ENCODE assay signal across 19 cellular contexts in genomic region chr17:43768943-43769342, GRCh38. TPM values are rescaled to one million over a fixed set of nuclear protein-coding genes. Genes with fewer than 3 reads are reported as not detected.
DNase-seq lines count a peak whose midpoint lies in the region; ATAC-seq and TF ChIP-seq lines count a peak whose summit lies in the region.
"Had no signal": no experiment of that assay in that cellular context is flagged by ENCODE, and none has a peak within 500 bp of the region (broad histone marks: within the 10 kb centered on the region; RNA-seq: fewer than 3 reads in every experiment).

No MANE protein-coding gene starts in this region.

- H3K18ac ChIP-seq in neuronal stem cell (ENCODE audit: low read length): no peak overlapping the region

- DNase-seq in CD14-positive monocyte (ENCODE audit: low spot score): no peak
- DNase-seq in neuronal stem cell (ENCODE audit: low spot score): no peak
- DNase-seq in Caco-2: no peak
- DNase-seq in glutamatergic neuron: no peak
- DNase-seq: ACHN; Calu3; CD4-positive, alpha-beta T cell; DMS53; HFFc6; NCI-H1092 treated with DMSO at 0.1 percent for 48 hours; NCI-H1694; NCI-H2227 treated with DMSO at 0.1 percent for 48 hours; PC-9 had no signal

- no peak overlapping the region for H4K91ac ChIP-seq in neuronal stem cell (ENCODE audit: low read depth, low read length, poor library complexity)

- H2BK15ac ChIP-seq in neuronal stem cell (ENCODE audit: low read length): no peak overlapping the region

- H3K36me3 ChIP-seq in OCI-LY3 (replicated peaks; ENCODE audit: low read depth, low read length): peaks cover 13% of the 10 kb centered on the region
- H3K36me3 ChIP-seq in muscle layer of duodenum (ENCODE audit: control insufficient read depth in 1 of 2, insufficient read depth in 2 of 2, low read length in 2 of 2): peaks cover 48 to 56% of the 10 kb centered on the region in 2 donors
- H3K36me3 ChIP-seq in neuronal stem cell (replicated peaks in 1 of 2; ENCODE audit: control insufficient read depth in 2 of 2, insufficient read depth in 2 of 2, low read length in 2 of 2): peaks cover 22 to 39% of the 10 kb centered on the region in 2 donors
- H3K36me3 ChIP-seq in Caco-2 (ENCODE audit: control insufficient read depth, insufficient read depth, low read length): no peaks in the 10 kb centered on the region; the same call in 1 of the 2 replicates

- H3K9me3 ChIP-seq in OCI-LY3 (ENCODE audit: insufficient read depth, low read length) (no peaks in the 10 kb centered on the region), muscle layer of duodenum (ENCODE audit: control insufficient read depth in 1 of 2, low read length in 2 of 2) (no peaks in the 10 kb centered on the region), neuronal stem cell (replicated peaks in 1 of 2; ENCODE audit: control insufficient read depth in 2 of 2, insufficient read depth in 1 of 2, low read depth in 1 of 2, low read length in 2 of 2) (no peaks in the 10 kb centered on the region), Caco-2 (no peaks in the 10 kb centered on the region)

- no peak overlapping the region for H3K4me3 ChIP-seq in OCI-LY3 (ENCODE audit: low read length)
- no peak overlapping the region for H3K4me3 ChIP-seq in muscle layer of duodenum (ENCODE audit: low read depth in 1 of 2, low read length in 2 of 2)
- no peak overlapping the region for H3K4me3 ChIP-seq in neuronal stem cell (ENCODE audit: low read length in 2 of 2)
- no peak overlapping the region for H3K4me3 ChIP-seq in Caco-2 (ENCODE audit: low read depth, low read length)
- H3K4me3 ChIP-seq: PC-9 had no signal

- H3K27me3 ChIP-seq in OCI-LY3 (ENCODE audit: low read depth, low read length) (no peaks in the 10 kb centered on the region), muscle layer of duodenum (ENCODE audit: low read depth, low read length) (no peaks in the 10 kb centered on the region), neuronal stem cell (ENCODE audit: control insufficient read depth in 3 of 3, insufficient read depth in 3 of 3, low read depth in 1 of 3, low read length in 3 of 3) (no peaks in the 10 kb centered on the region), Caco-2 (replicated peaks; ENCODE audit: control insufficient read depth, insufficient read depth, low read length) (no peaks in the 10 kb centered on the region)

- H3K4me1 Mint-ChIP-seq in CD14-positive monocyte: peaks cover 89% of the 10 kb centered on the region
- peaks cover 88% of the 10 kb centered on the region for H3K4me1 Mint-ChIP-seq in dendritic cell treated with granulocyte-macrophage colony-stimulating factor and Interleukin-4, amounts not matched to agents 40 ng/mL and 50 ng/mL, for 4 days (ENCODE audit: low read depth)
- H3K4me1 Mint-ChIP-seq in Caco-2 (ENCODE audit: low read depth, unreplicated experiment): peaks cover 17% of the 10 kb centered on the region
- H3K4me1 Mint-ChIP-seq in glutamatergic neuron (ENCODE audit: low read depth, unreplicated experiment): no peaks in the 10 kb centered on the region

- intact Hi-C loops in CD14-positive monocyte (cut with micrococcal nuclease) (loop anchor here in 1 of 2 donors (5.0 kb wide), 1 partner anchor 187 kb away; no protein-coding TSS in a partner anchor), Caco-2 (cut with micrococcal nuclease; ENCODE audit: unreplicated experiment) (no loop called here)
- intact Hi-C loops in dendritic cell treated with granulocyte-macrophage colony-stimulating factor and Interleukin-4, amounts not matched to agents 40 ng/mL and 50 ng/mL, for 4 days (cut with micrococcal nuclease): no loop called here

- H3K27ac Mint-ChIP-seq in CD14-positive monocyte: peak overlapping the region in 6 of 7 donors; percentile 77 to 90 (median 84)
- H3K27ac Mint-ChIP-seq in dendritic cell treated with granulocyte-macrophage colony-stimulating factor and Interleukin-4, amounts not matched to agents 40 ng/mL and 50 ng/mL, for 4 days: peak overlapping the region; percentile 90
- no peak overlapping the region for H3K27ac Mint-ChIP-seq in Caco-2 (ENCODE audit: unreplicated experiment)
- H3K27ac Mint-ChIP-seq in glutamatergic neuron (ENCODE audit: unreplicated experiment): no peak overlapping the region
- H3K27ac Mint-ChIP-seq: CD4-positive, alpha-beta T cell; HFFc6 had no signal

- H3K4ac ChIP-seq in neuronal stem cell (ENCODE audit: low read length): no peak overlapping the region

- H2AFZ ChIP-seq in OCI-LY3 (ENCODE audit: low read depth, low read length) (no peak overlapping the region), neuronal stem cell (ENCODE audit: low read length) (no peak overlapping the region)
- H2AFZ ChIP-seq: PC-9 had no signal

- H4K20me1 ChIP-seq in OCI-LY3 (ENCODE audit: insufficient read depth, low read length): no peaks in the 10 kb centered on the region

- H2BK5ac ChIP-seq in neuronal stem cell (ENCODE audit: low read length): no peak overlapping the region

- no peak for ATAC-seq in GM18868 (IDR thresholded peaks at IDR 0.05; ENCODE audit: unreplicated experiment)

- H3K9me3 Mint-ChIP-seq in CD14-positive monocyte (peaks cover 0 to 2% (median 0%) of the 10 kb centered on the region in 7 donors), Caco-2 (ENCODE audit: unreplicated experiment) (no peaks in the 10 kb centered on the region), glutamatergic neuron (ENCODE audit: unreplicated experiment) (no peaks in the 10 kb centered on the region)
- H3K9me3 Mint-ChIP-seq in dendritic cell treated with granulocyte-macrophage colony-stimulating factor and Interleukin-4, amounts not matched to agents 40 ng/mL and 50 ng/mL, for 4 days: no peaks in the 10 kb centered on the region
- H3K9me3 Mint-ChIP-seq: CD4-positive, alpha-beta T cell; HFFc6 had no signal

- H3K79me2 ChIP-seq in OCI-LY3 (ENCODE audit: low read length): no peaks in the 10 kb centered on the region

- no peak overlapping the region for H3K14ac ChIP-seq in neuronal stem cell (ENCODE audit: low read length)

- no TSS peak for BruUV-seq in Caco-2 (replicated peaks; lab: Mats Ljungman, UMichigan)

- no peak overlapping the region for H2BK12ac ChIP-seq in neuronal stem cell (ENCODE audit: low read length)

- peak overlapping the region; percentile 53; the same call in 1 of the 2 replicates for H3K4me2 ChIP-seq in OCI-LY3 (ENCODE audit: low read length)
- no peak overlapping the region for H3K4me2 ChIP-seq in neuronal stem cell (ENCODE audit: insufficient read depth, low read length, poor library complexity, severe bottlenecking)
- H3K4me2 ChIP-seq: KMS-11, PC-9 had no signal

- TF ChIP-seq CTCF in CD14-positive monocyte (IDR thresholded peaks at IDR 0.05): no peak
- TF ChIP-seq CTCF in OCI-LY3 (IDR thresholded peaks at IDR 0.05; ENCODE audit: low read depth, low read length): no peak
- TF ChIP-seq CTCF in Caco-2 (IDR thresholded peaks at IDR 0.05; ENCODE audit: insufficient read depth in 1 of 2, low read depth in 1 of 2, low read length in 1 of 2, severe bottlenecking in 1 of 2, unreplicated experiment in 1 of 2): no peak
- no peak for TF ChIP-seq CTCF in glutamatergic neuron (IDR thresholded peaks at IDR 0.05; ENCODE audit: partially characterized antibody, unreplicated experiment)

- H3K9ac ChIP-seq in OCI-LY3 (ENCODE audit: low read length) (no peak overlapping the region), neuronal stem cell (ENCODE audit: low read depth, low read length, poor library complexity) (no peak overlapping the region)
- H3K9ac ChIP-seq: KMS-11 had no signal

- H3K27ac ChIP-seq in OCI-LY3 (ENCODE audit: low read length) (no peak overlapping the region), muscle layer of duodenum (ENCODE audit: low read length) (peak overlapping the region; percentile 52), neuronal stem cell (replicated peaks; ENCODE audit: low read length) (no peak overlapping the region)
- H3K27ac ChIP-seq: KMS-11, PC-9 had no signal

- no peaks in the 10 kb centered on the region for H3K27me3 Mint-ChIP-seq in CD14-positive monocyte (ENCODE audit: low read depth in 3 of 3)
- H3K27me3 Mint-ChIP-seq in dendritic cell treated with granulocyte-macrophage colony-stimulating factor and Interleukin-4, amounts not matched to agents 40 ng/mL and 50 ng/mL, for 4 days: no peaks in the 10 kb centered on the region
- H3K27me3 Mint-ChIP-seq in Caco-2 (ENCODE audit: insufficient read depth, unreplicated experiment): no peaks in the 10 kb centered on the region
- H3K27me3 Mint-ChIP-seq in glutamatergic neuron (ENCODE audit: unreplicated experiment): no peaks in the 10 kb centered on the region
- H3K27me3 Mint-ChIP-seq: CD4-positive, alpha-beta T cell had no signal

- POLR2A ChIA-PET in Caco-2 (lab: Charles Lee): no interaction called here

- peak overlapping the region in 1 of 2 donors; percentile 39 for H3K4me3 Mint-ChIP-seq in CD14-positive monocyte
- H3K4me3 Mint-ChIP-seq in dendritic cell treated with granulocyte-macrophage colony-stimulating factor and Interleukin-4, amounts not matched to agents 40 ng/mL and 50 ng/mL, for 4 days: peak overlapping the region; percentile 44
- H3K4me3 Mint-ChIP-seq in Caco-2 (ENCODE audit: unreplicated experiment): no peak overlapping the region
- no peak overlapping the region for H3K4me3 Mint-ChIP-seq in glutamatergic neuron (ENCODE audit: unreplicated experiment)
- H3K4me3 Mint-ChIP-seq: CD4-positive, alpha-beta T cell; HFFc6 had no signal

- no peak overlapping the region for H4K8ac ChIP-seq in neuronal stem cell (ENCODE audit: low read depth, low read length)

- H3K23ac ChIP-seq in neuronal stem cell (ENCODE audit: low read depth, low read length, poor library complexity): no peak overlapping the region

- CTCF ChIA-PET in Caco-2 (lab: Charles Lee): interaction anchor here (0.6 kb wide), 1 partner anchor 72 kb away, joined by 3 read pairs; no protein-coding TSS in a partner anchor

- H3K36me3 Mint-ChIP-seq in CD14-positive monocyte: peaks cover 44 to 59% of the 10 kb centered on the region in 2 donors
- H3K36me3 Mint-ChIP-seq in dendritic cell treated with granulocyte-macrophage colony-stimulating factor and Interleukin-4, amounts not matched to agents 40 ng/mL and 50 ng/mL, for 4 days (ENCODE audit: low read depth): peaks cover 94% of the 10 kb centered on the region
- peaks cover 74% of the 10 kb centered on the region for H3K36me3 Mint-ChIP-seq in Caco-2 (ENCODE audit: insufficient read depth, unreplicated experiment)
- H3K36me3 Mint-ChIP-seq in glutamatergic neuron (ENCODE audit: unreplicated experiment): no peaks in the 10 kb centered on the region

- H2BK120ac ChIP-seq in neuronal stem cell (ENCODE audit: low read depth, low read length): no peak overlapping the region

- WGBS in neuronal stem cell (ENCODE audit: extremely low coverage in 2 of 2, insufficient read length in 2 of 2, insufficient replicate concordance in 1 of 2), 2 donors: no CpG with 5 or more reads among the region's 7 CpGs

- H3K4me1 ChIP-seq in OCI-LY3 (ENCODE audit: low read length) (peaks cover 18% of the 10 kb centered on the region), muscle layer of duodenum (ENCODE audit: control insufficient read depth in 1 of 2, insufficient read depth in 2 of 2, low read length in 2 of 2) (peaks cover 0 to 7% of the 10 kb centered on the region in 2 donors), neuronal stem cell (ENCODE audit: control insufficient read depth in 2 of 2, insufficient read depth in 1 of 2, low read depth in 1 of 2, low read length in 2 of 2) (no peaks in the 10 kb centered on the region), Caco-2 (peaks cover 8% of the 10 kb centered on the region; the same call in 1 of the 2 replicates)

- H3K79me1 ChIP-seq in neuronal stem cell (ENCODE audit: low read depth, low read length): peaks cover 3% of the 10 kb centered on the region

- H2AK5ac ChIP-seq in neuronal stem cell (ENCODE audit: low read depth, low read length): no peak overlapping the region

RNA-seq across cellular contexts. Expression of gene DUSP3, which starts 9.8 kb away (rescaled TPM):
- 10 to 100 TPM; 58.9 to 78.5 TPM for polyA plus RNA-seq in CD14-positive monocyte
- 35.1 TPM for polyA plus RNA-seq in neuronal stem cell (2013, experiment 1 of 2)
- 36.5 TPM for polyA plus RNA-seq in neuronal stem cell (2013, experiment 2 of 2)
- total RNA-seq in Caco-2 (2022): 78.8 and 86.3 TPM in 2 replicates
- total RNA-seq in glutamatergic neuron (ENCODE audit: unreplicated experiment): 54.6 TPM

RNA-seq across cellular contexts. Expression of gene SOST, which starts 10.4 kb away (rescaled TPM):
- not detected for polyA plus RNA-seq in CD14-positive monocyte
- polyA plus RNA-seq in neuronal stem cell (2013, experiment 1 of 2): 0.03 TPM
- polyA plus RNA-seq in neuronal stem cell (2013, experiment 2 of 2): not detected
- not detected in 2 replicates for total RNA-seq in Caco-2 (2022)
- total RNA-seq in glutamatergic neuron (ENCODE audit: unreplicated experiment): not detected
- total RNA-seq: Calu3; CD4-positive, alpha-beta T cell; HFFc6; MCF 10A; PC-9 had no signal

RNA-seq across cellular contexts. Expression of gene CFAP97D1, which starts 11.3 kb away (rescaled TPM):
- polyA plus RNA-seq in CD14-positive monocyte: not detected
- 0.01 TPM for polyA plus RNA-seq in neuronal stem cell (2013, experiment 1 of 2)
- 0.01 TPM for polyA plus RNA-seq in neuronal stem cell (2013, experiment 2 of 2)
- total RNA-seq in Caco-2 (2022) (0.18 TPM in 1 of 2 replicates, not detected in the other), glutamatergic neuron (ENCODE audit: unreplicated experiment) (not detected)
- total RNA-seq: Calu3; CD4-positive, alpha-beta T cell; HFFc6; MCF 10A; PC-9 had no signal

Comparison
In these comparisons a context has a peak if more than half of its experiments do, and no peak if none do; other contexts are left out.
1. H3K27ac Mint-ChIP-seq: peak in CD14-positive monocyte (6 of 7) and dendritic cell treated with granulocyte-macrophage colony-stimulating factor and Interleukin-4, amounts not matched to agents 40 ng/mL and 50 ng/mL, for 4 days (single experiment); none in Caco-2 (single experiment) and glutamatergic neuron (single experiment).